ENCODE assay signal across 2 cellular contexts in genomic region chr2:174694196-174694878, GRCh38.
TF ChIP-seq lines count a peak whose summit lies in the region.

No MANE protein-coding gene starts in this region.

TF ChIP-seq in HepG2, 621 proteins besides CTCF, POLR2A, EP300 and RAD21:
- TF ChIP-seq ZNF670 (CRISPR knock-in tag; IDR thresholded peaks at IDR 0.05; ENCODE audit: borderline replicate concordance) (no peak), ATF7 (IDR thresholded peaks at IDR 0.05) (peak; percentile 98), ATF7 (CRISPR knock-in tag; IDR thresholded peaks at IDR 0.05) (no peak), ZNF24 (IDR thresholded peaks at IDR 0.05) (no peak), CREB1 (IDR thresholded peaks at IDR 0.05) (peak; percentile 97), CREB1 (CRISPR knock-in tag; IDR thresholded peaks at IDR 0.05) (no peak)

TF ChIP-seq in H1, 55 proteins besides CTCF, POLR2A, EP300 and RAD21:
- TF ChIP-seq RFX5 (IDR thresholded peaks at IDR 0.05; ENCODE audit: borderline replicate concordance, low read depth, low read length) (no peak), TEAD4 (IDR thresholded peaks at IDR 0.05; ENCODE audit: low read depth, low read length) (no peak), TCF12 (IDR thresholded peaks at IDR 0.05; ENCODE audit: low read depth, low read length) (no peak), SP4 (IDR thresholded peaks at IDR 0.05; ENCODE audit: low read length) (no peak), RXRA (IDR thresholded peaks at IDR 0.05; ENCODE audit: insufficient read depth, low read depth, low read length) (no peak), RNF2 (IDR thresholded peaks at IDR 0.05; ENCODE audit: borderline replicate concordance, low read depth, low read length, missing control alignments, poor library complexity, severe bottlenecking) (no peak), KDM5A (IDR thresholded peaks at IDR 0.05; ENCODE audit: low read length) (no peak)
